Comparison of ENCODE assay signal across 12 cellular contexts in genomic region chr1:160640359-160641123, GRCh38. TPM values are rescaled to one million over a fixed set of nuclear protein-coding genes. Genes with fewer than 3 reads are reported as not detected.
DNase-seq lines count a peak whose midpoint lies in the region; ATAC-seq lines count a peak whose summit lies in the region.
"Had no signal": no experiment of that assay in that cellular context is flagged by ENCODE, and none has a peak within 500 bp of the region (broad histone marks: within the 10 kb centered on the region; RNA-seq: fewer than 3 reads in every experiment).

No MANE protein-coding gene starts in this region.

- peak overlapping the region; percentile 89 for H3K27ac Mint-ChIP-seq in activated T-helper 17 cell treated with anti-CD3 and anti-CD28 coated beads, Interleukin-2, amount 50 U/mL, for 72 hours
- peak overlapping the region; percentile 83 to 95 for H3K27ac Mint-ChIP-seq in natural killer cell treated with Interleukin-12 subunit alpha and Interleukin-12 subunit beta and Interleukin-15 and Interleukin-18, amount 100 ng/mL, for 72 hours

- no peaks in the 10 kb centered on the region for H3K9me3 ChIP-seq in KOPT-K1 (ENCODE audit: insufficient read depth, low read length, poor library complexity, severe bottlenecking)
- H3K9me3 ChIP-seq: left ventricle myocardium inferior had no signal

- H3K4me1 Mint-ChIP-seq in activated T-helper 17 cell treated with anti-CD3 and anti-CD28 coated beads, Interleukin-2, amount 50 U/mL, for 72 hours = peaks cover 40% of the 10 kb centered on the region
- peaks cover 72 to 81% of the 10 kb centered on the region in 2 donors for H3K4me1 Mint-ChIP-seq in natural killer cell treated with Interleukin-12 subunit alpha and Interleukin-12 subunit beta and Interleukin-15 and Interleukin-18, amount 100 ng/mL, for 72 hours (ENCODE audit: low read depth in 2 of 2)

- H3K27ac ChIP-seq in KOPT-K1 (ENCODE audit: low read depth, low read length, poor library complexity, severe bottlenecking) = peak overlapping the region; percentile 62
- H3K27ac ChIP-seq: left ventricle myocardium inferior had no signal

- peaks cover 100% of the 10 kb centered on the region for H3K36me3 Mint-ChIP-seq in activated T-helper 17 cell treated with anti-CD3 and anti-CD28 coated beads, Interleukin-2, amount 50 U/mL, for 72 hours (ENCODE audit: low read depth)
- peaks cover 15% of the 10 kb centered on the region for H3K36me3 Mint-ChIP-seq in natural killer cell treated with Interleukin-12 subunit alpha and Interleukin-12 subunit beta and Interleukin-15 and Interleukin-18, amount 100 ng/mL, for 72 hours

- H3K9me3 Mint-ChIP-seq in activated T-helper 17 cell treated with anti-CD3 and anti-CD28 coated beads, Interleukin-2, amount 50 U/mL, for 72 hours = no peaks in the 10 kb centered on the region
- peaks cover 5% of the 10 kb centered on the region for H3K9me3 Mint-ChIP-seq in natural killer cell treated with Interleukin-12 subunit alpha and Interleukin-12 subunit beta and Interleukin-15 and Interleukin-18, amount 100 ng/mL, for 72 hours

- H3K36me3 ChIP-seq in KOPT-K1 (ENCODE audit: insufficient read depth, low read length) = peaks cover 8% of the 10 kb centered on the region
- H3K36me3 ChIP-seq: left ventricle myocardium inferior had no signal

- DNase-seq in activated CD4-positive, CD25-positive, alpha-beta regulatory T cell (lab: John Stamatoyannopoulos, UW) = no peak
- DNase-seq in natural killer cell treated with Interleukin-12 subunit alpha and Interleukin-12 subunit beta and Interleukin-15 and Interleukin-18, amount 100 ng/mL, for 72 hours (ENCODE audit: low spot score) = no peak
- no peak for DNase-seq in cerebellar nuclear complex (lab: John Stamatoyannopoulos, UW)
- DNase-seq: hippocampal formation, left ventricle myocardium inferior, NCI-H2081 treated with DMSO at 0.1 percent for 48 hours had no signal

- no peaks in the 10 kb centered on the region for H3K27me3 Mint-ChIP-seq in activated T-helper 17 cell treated with anti-CD3 and anti-CD28 coated beads, Interleukin-2, amount 50 U/mL, for 72 hours
- H3K27me3 Mint-ChIP-seq in natural killer cell treated with Interleukin-12 subunit alpha and Interleukin-12 subunit beta and Interleukin-15 and Interleukin-18, amount 100 ng/mL, for 72 hours = no peaks in the 10 kb centered on the region

- H3K4me3 Mint-ChIP-seq in activated T-helper 17 cell treated with anti-CD3 and anti-CD28 coated beads, Interleukin-2, amount 50 U/mL, for 72 hours = peak overlapping the region; percentile 79
- H3K4me3 Mint-ChIP-seq in natural killer cell treated with Interleukin-12 subunit alpha and Interleukin-12 subunit beta and Interleukin-15 and Interleukin-18, amount 100 ng/mL, for 72 hours = peak overlapping the region; percentile 87

- peak; percentile 81 to 83 for ATAC-seq in activated CD4-positive, CD25-positive, alpha-beta regulatory T cell treated with anti-CD3 and anti-CD28 coated beads, Interleukin-2, amount 50 U/mL, for 24 hours
- ATAC-seq in activated T-helper 17 cell treated with anti-CD3 and anti-CD28 coated beads, Interleukin-2, amount 50 U/mL, for 72 hours (replicated peaks) = peak; percentile 69
- ATAC-seq in natural killer cell treated with Interleukin-12 subunit alpha and Interleukin-12 subunit beta and Interleukin-15 and Interleukin-18, amount 100 ng/mL, for 72 hours = peak; percentile 66 to 82
- ATAC-seq in HG02798 (IDR thresholded peaks at IDR 0.05; ENCODE audit: poor library complexity, unreplicated experiment) = no peak
- ATAC-seq in HG02759 (IDR thresholded peaks at IDR 0.05; ENCODE audit: unreplicated experiment) = no peak

RNA-seq across cellular contexts. Expression of gene SLAMF1, which starts 6.3 kb away (rescaled TPM):
- total RNA-seq in activated T-helper 17 cell treated with anti-CD3 and anti-CD28 coated beads, Interleukin-2, amount 50 U/mL, for 72 hours = 100 to 1,000 TPM; 121 to 186 TPM
- total RNA-seq in natural killer cell treated with Interleukin-12 subunit alpha and Interleukin-12 subunit beta and Interleukin-15 and Interleukin-18, amount 100 ng/mL, for 72 hours = 10 to 100 TPM; 52.1 to 86.2 TPM
- total RNA-seq: left ventricle myocardium inferior, smooth muscle cell had no signal

Comparison
In these comparisons a context has a peak if more than half of its experiments do, and no peak if none do; other contexts are left out.
1. ATAC-seq: peak in activated CD4-positive, CD25-positive, alpha-beta regulatory T cell treated with anti-CD3 and anti-CD28 coated beads, Interleukin-2, amount 50 U/mL, for 24 hours (2 of 2), activated T-helper 17 cell treated with anti-CD3 and anti-CD28 coated beads, Interleukin-2, amount 50 U/mL, for 72 hours (single experiment) and natural killer cell treated with Interleukin-12 subunit alpha and Interleukin-12 subunit beta and Interleukin-15 and Interleukin-18, amount 100 ng/mL, for 72 hours (2 of 2); none in HG02798 (single experiment) and HG02759 (single experiment).